In the genomic region with DNA sequence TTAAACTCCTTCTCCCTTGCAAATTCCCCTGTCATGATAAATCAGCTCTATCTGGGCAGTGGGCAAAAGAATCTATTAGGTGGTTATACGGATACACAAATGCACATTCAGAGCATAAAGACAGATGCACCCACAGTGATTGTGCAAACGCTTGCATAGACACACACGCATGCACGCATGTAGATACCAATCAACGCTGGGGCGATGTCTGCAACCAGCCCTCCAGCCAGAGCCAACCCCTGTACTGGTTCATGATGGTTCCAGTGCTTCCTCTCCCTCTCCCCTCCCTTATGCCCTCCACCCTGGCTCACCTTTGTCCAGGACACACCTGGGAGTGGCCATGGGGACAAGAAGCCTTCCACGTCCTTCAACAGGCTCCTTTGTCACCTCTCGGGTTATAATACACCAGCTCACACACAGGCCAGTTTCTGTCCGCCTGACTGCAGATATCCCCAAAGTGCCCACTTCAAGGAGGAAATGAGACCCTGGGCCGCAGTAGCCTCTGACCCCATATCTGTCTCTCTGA, we compare ENCODE assay signal across 2 cellular contexts.
TF ChIP-seq lines count a peak whose summit lies in the region.

No MANE protein-coding gene starts in this region.

TF ChIP-seq in IMR-90, 13 proteins besides CTCF, POLR2A, EP300 and RAD21:
- no peak for TF ChIP-seq CHD1 (IDR thresholded peaks at IDR 0.05; ENCODE audit: low read depth, low read length)
- TF ChIP-seq MAFK (IDR thresholded peaks at IDR 0.05; ENCODE audit: low read depth, low read length), result no peak
- no peak for TF ChIP-seq FOS (IDR thresholded peaks at IDR 0.05; ENCODE audit: low read depth, low read length)
- TF ChIP-seq RCOR1 (IDR thresholded peaks at IDR 0.05; ENCODE audit: insufficient replicate concordance, low read length), result no peak
- TF ChIP-seq ELK1 (IDR thresholded peaks at IDR 0.05; ENCODE audit: borderline replicate concordance, low read depth, low read length), result no peak
- no peak for TF ChIP-seq MXI1 (IDR thresholded peaks at IDR 0.05; ENCODE audit: borderline replicate concordance, low read depth, low read length)
- TF ChIP-seq NFE2L2 (IDR thresholded peaks at IDR 0.05; ENCODE audit: low read depth, low read length), result no peak

TF ChIP-seq in H1, 55 proteins besides CTCF, POLR2A, EP300 and RAD21:
- TF ChIP-seq TBP (IDR thresholded peaks at IDR 0.05; ENCODE audit: low read depth, low read length), result no peak
- no peak for TF ChIP-seq GTF2F1 (IDR thresholded peaks at IDR 0.05; ENCODE audit: borderline replicate concordance, low read depth, low read length)
- TF ChIP-seq, protein P1, sequence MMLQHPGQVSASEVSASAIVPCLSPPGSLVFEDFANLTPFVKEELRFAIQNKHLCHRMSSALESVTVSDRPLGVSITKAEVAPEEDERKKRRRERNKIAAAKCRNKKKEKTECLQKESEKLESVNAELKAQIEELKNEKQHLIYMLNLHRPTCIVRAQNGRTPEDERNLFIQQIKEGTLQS (IDR thresholded peaks at IDR 0.05; ENCODE audit: insufficient read depth, low read depth, low read length), result no peak
- TF ChIP-seq NRF1 (IDR thresholded peaks at IDR 0.05; ENCODE audit: low read depth, low read length), result no peak
- TF ChIP-seq SRF (IDR thresholded peaks at IDR 0.05; ENCODE audit: low read depth, low read length), result no peak
- no peak for TF ChIP-seq E2F6 (IDR thresholded peaks at IDR 0.05)
- no peak for TF ChIP-seq TCF12 (IDR thresholded peaks at IDR 0.05; ENCODE audit: low read depth, low read length)
- TF ChIP-seq BRCA1 (IDR thresholded peaks at IDR 0.05; ENCODE audit: low read depth, low read length), result no peak
TF ChIP-seq in H1: peak in this region for 0.
